Comparison of ENCODE assay signal across 1 cellular context in the genomic region with DNA sequence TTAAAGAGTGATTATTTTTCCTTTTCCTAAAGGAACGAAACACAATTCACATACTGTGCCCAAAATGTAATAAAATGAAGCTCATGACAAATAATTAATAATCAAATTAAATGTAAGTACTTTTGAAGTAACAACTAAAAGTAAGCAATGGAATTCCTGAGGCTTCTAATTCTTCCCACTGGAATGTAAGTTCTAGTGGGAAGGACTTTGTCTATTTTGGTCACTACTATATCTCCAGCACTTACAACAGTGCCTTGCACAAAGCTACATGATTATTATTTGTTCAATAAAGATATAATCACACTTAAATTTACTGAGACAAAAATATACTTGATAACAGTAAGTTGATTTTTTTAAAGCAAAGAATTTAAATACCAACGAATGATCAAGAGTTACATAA.
TF ChIP-seq lines count a peak whose summit lies in the region.

No MANE protein-coding gene starts in this region.

TF ChIP-seq in GM23338, 12 proteins besides CTCF, POLR2A, EP300 and RAD21 (continued from another document):
- TF ChIP-seq, protein P1, sequence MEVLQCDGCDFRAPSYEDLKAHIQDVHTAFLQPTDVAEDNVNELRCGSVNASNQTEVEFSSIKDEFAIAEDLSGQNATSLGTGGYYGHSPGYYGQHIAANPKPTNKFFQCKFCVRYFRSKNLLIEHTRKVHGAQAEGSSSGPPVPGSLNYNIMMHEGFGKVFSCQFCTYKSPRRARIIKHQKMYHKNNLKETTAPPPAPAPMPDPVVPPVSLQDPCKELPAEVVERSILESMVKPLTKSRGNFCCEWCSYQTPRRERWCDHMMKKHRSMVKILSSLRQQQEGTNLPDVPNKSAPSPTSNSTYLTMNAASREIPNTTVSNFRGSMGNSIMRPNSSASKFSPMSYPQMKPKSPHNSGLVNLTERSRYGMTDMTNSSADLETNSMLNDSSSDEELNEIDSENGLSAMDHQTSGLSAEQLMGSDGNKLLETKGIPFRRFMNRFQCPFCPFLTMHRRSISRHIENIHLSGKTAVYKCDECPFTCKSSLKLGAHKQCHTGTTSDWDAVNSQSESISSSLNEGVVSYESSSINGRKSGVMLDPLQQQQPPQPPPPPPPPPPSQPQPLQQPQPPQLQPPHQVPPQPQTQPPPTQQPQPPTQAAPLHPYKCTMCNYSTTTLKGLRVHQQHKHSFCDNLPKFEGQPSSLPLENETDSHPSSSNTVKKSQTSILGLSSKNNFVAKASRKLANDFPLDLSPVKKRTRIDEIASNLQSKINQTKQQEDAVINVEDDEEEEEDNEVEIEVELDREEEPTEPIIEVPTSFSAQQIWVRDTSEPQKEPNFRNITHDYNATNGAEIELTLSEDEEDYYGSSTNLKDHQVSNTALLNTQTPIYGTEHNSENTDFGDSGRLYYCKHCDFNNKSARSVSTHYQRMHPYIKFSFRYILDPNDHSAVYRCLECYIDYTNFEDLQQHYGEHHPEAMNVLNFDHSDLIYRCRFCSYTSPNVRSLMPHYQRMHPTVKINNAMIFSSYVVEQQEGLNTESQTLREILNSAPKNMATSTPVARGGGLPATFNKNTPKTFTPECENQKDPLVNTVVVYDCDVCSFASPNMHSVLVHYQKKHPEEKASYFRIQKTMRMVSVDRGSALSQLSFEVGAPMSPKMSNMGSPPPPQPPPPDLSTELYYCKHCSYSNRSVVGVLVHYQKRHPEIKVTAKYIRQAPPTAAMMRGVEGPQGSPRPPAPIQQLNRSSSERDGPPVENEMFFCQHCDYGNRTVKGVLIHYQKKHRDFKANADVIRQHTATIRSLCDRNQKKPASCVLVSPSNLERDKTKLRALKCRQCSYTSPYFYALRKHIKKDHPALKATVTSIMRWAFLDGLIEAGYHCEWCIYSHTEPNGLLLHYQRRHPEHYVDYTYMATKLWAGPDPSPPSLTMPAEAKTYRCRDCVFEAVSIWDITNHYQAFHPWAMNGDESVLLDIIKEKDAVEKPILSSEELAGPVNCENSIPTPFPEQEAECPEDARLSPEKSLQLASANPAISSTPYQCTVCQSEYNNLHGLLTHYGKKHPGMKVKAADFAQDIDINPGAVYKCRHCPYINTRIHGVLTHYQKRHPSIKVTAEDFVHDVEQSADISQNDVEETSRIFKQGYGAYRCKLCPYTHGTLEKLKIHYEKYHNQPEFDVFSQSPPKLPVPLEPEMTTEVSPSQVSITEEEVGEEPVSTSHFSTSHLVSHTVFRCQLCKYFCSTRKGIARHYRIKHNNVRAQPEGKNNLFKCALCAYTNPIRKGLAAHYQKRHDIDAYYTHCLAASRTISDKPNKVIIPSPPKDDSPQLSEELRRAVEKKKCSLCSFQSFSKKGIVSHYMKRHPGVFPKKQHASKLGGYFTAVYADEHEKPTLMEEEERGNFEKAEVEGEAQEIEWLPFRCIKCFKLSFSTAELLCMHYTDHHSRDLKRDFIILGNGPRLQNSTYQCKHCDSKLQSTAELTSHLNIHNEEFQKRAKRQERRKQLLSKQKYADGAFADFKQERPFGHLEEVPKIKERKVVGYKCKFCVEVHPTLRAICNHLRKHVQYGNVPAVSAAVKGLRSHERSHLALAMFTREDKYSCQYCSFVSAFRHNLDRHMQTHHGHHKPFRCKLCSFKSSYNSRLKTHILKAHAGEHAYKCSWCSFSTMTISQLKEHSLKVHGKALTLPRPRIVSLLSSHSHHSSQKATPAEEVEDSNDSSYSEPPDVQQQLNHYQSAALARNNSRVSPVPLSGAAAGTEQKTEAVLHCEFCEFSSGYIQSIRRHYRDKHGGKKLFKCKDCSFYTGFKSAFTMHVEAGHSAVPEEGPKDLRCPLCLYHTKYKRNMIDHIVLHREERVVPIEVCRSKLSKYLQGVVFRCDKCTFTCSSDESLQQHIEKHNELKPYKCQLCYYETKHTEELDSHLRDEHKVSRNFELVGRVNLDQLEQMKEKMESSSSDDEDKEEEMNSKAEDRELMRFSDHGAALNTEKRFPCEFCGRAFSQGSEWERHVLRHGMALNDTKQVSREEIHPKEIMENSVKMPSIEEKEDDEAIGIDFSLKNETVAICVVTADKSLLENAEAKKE (CRISPR knock-in tag; IDR thresholded peaks at IDR 0.05), result no peak
- TF ChIP-seq, protein P2, sequence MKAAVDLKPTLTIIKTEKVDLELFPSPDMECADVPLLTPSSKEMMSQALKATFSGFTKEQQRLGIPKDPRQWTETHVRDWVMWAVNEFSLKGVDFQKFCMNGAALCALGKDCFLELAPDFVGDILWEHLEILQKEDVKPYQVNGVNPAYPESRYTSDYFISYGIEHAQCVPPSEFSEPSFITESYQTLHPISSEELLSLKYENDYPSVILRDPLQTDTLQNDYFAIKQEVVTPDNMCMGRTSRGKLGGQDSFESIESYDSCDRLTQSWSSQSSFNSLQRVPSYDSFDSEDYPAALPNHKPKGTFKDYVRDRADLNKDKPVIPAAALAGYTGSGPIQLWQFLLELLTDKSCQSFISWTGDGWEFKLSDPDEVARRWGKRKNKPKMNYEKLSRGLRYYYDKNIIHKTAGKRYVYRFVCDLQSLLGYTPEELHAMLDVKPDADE (IDR thresholded peaks at IDR 0.05), result no peak
TF ChIP-seq in GM23338: peak in this region for 0.
